20 cellular contexts compared by ENCODE assay signal in genomic region chr4:45629717-45630116, GRCh38.
DNase-seq lines count a peak whose midpoint lies in the region; ATAC-seq and TF ChIP-seq lines count a peak whose summit lies in the region.
"Had no signal": no experiment of that assay in that cellular context is flagged by ENCODE, and none has a peak within 500 bp of the region (broad histone marks: within the 10 kb centered on the region; RNA-seq: fewer than 3 reads in every experiment).

No MANE protein-coding gene starts in this region.

- no peaks in the 10 kb centered on the region for H4K20me1 ChIP-seq in fibroblast of lung (ENCODE audit: control insufficient read depth, extremely low read depth, insufficient read depth, low read length)
- H4K20me1 ChIP-seq: BLaER1 treated with 17β-estradiol and CSF1 and Interleukin-3, amounts not matched to agents 10 nM and 100 nM had no signal

- no peaks in the 10 kb centered on the region for H3K4me1 ChIP-seq in right atrium auricular region
- no peaks in the 10 kb centered on the region for H3K4me1 ChIP-seq in fibroblast of lung (ENCODE audit: control insufficient read depth, extremely low read depth, insufficient read depth, low read length)
- H3K4me1 ChIP-seq in upper lobe of right lung: no peaks in the 10 kb centered on the region
- no peaks in the 10 kb centered on the region for H3K4me1 ChIP-seq in ascending aorta
- H3K4me1 ChIP-seq: BLaER1 treated with 17β-estradiol and CSF1 and Interleukin-3, amounts not matched to agents 10 nM and 100 nM had no signal

- H3K9me3 ChIP-seq in right atrium auricular region (no peaks in the 10 kb centered on the region), fibroblast of lung (ENCODE audit: control insufficient read depth, insufficient read depth, low read depth, low read length) (no peaks in the 10 kb centered on the region), upper lobe of right lung (no peaks in the 10 kb centered on the region), ascending aorta (no peaks in the 10 kb centered on the region)
- H3K9me3 ChIP-seq: BLaER1 treated with 17β-estradiol and CSF1 and Interleukin-3, amounts not matched to agents 10 nM and 100 nM had no signal

- no peak overlapping the region for H3K4me2 ChIP-seq in fibroblast of lung (ENCODE audit: extremely low read depth, insufficient read depth, low read length)
- H3K4me2 ChIP-seq: BLaER1 treated with 17β-estradiol and CSF1 and Interleukin-3, amounts not matched to agents 10 nM and 100 nM had no signal

- no peaks in the 10 kb centered on the region for H3K36me3 ChIP-seq in right atrium auricular region
- no peaks in the 10 kb centered on the region for H3K36me3 ChIP-seq in fibroblast of lung (ENCODE audit: control insufficient read depth, insufficient read depth, low read length)
- no peaks in the 10 kb centered on the region for H3K36me3 ChIP-seq in upper lobe of right lung
- H3K36me3 ChIP-seq in ascending aorta: no peaks in the 10 kb centered on the region
- H3K36me3 ChIP-seq: BLaER1 treated with 17β-estradiol and CSF1 and Interleukin-3, amounts not matched to agents 10 nM and 100 nM had no signal

- no peak for DNase-seq in Right ventricle myocardium inferior (ENCODE audit: missing footprints)
- DNase-seq in right atrium auricular region (ENCODE audit: low spot score): no peak
- peak; percentile 0 to 9 for DNase-seq in fibroblast of lung (ENCODE audit: low read depth in 2 of 2)
- DNase-seq in medulla oblongata (ENCODE audit: extremely low spot score): peak; percentile 77
- DNase-seq in upper lobe of right lung: no peak
- DNase-seq in NCI-H2227 treated with DMSO at 0.1 percent for 48 hours (lab: John Stamatoyannopoulos, UW): no peak
- DNase-seq in EL: no peak
- no peak for DNase-seq in ascending aorta (ENCODE audit: low spot score in 2 of 2)
- DNase-seq: 8988T; DMS79 treated with DMSO at 0.1 percent for 48 hours; GDM1; MV-4-11; NCI-H1417 treated with DMSO at 0.1 percent for 48 hours; NCI-H2029; NCI-H2171; NCI-H446 treated with DMSO at 0.1 percent for 48 hours; NK-92 treated with Interleukin-12 subunit alpha and Interleukin-12 subunit beta, amount 100 ng/mL, for 24 hours had no signal

- H3K9ac ChIP-seq in fibroblast of lung (ENCODE audit: insufficient read depth, low read length): no peak overlapping the region
- H3K9ac ChIP-seq: BLaER1 treated with 17β-estradiol and CSF1 and Interleukin-3, amounts not matched to agents 10 nM and 100 nM had no signal

- no peaks in the 10 kb centered on the region for H3K79me2 ChIP-seq in fibroblast of lung (ENCODE audit: control insufficient read depth, insufficient read depth, low read length)

- intact Hi-C loops in Right ventricle myocardium inferior (cut with DNase I): no loop called here
- intact Hi-C loops in upper lobe of right lung (cut with DNase I): no loop called here
- intact Hi-C loops in ascending aorta (cut with DNase I): no loop called here

- ATAC-seq in Right ventricle myocardium inferior: peak; percentile 23
- ATAC-seq in upper lobe of right lung: peak; percentile 40
- ATAC-seq: GM12878, K562 had no signal

- H2AFZ ChIP-seq in fibroblast of lung (ENCODE audit: low read length): no peak overlapping the region

- TF ChIP-seq CTCF in right atrium auricular region (IDR thresholded peaks at IDR 0.05) (peak in 1 of 2 donors; percentile 23), fibroblast of lung (conservative IDR thresholded peaks at IDR 0.05 in 1 of 2, IDR thresholded peaks at IDR 0.05 in 1 of 2; ENCODE audit: low read depth in 1 of 2, low read length in 2 of 2) (no peak), upper lobe of right lung (IDR thresholded peaks at IDR 0.05) (no peak), ascending aorta (IDR thresholded peaks at IDR 0.05) (no peak)

- no peaks in the 10 kb centered on the region for H3K27me3 ChIP-seq in right atrium auricular region
- no peaks in the 10 kb centered on the region for H3K27me3 ChIP-seq in fibroblast of lung (ENCODE audit: control insufficient read depth, insufficient read depth, low read length)
- H3K27me3 ChIP-seq in upper lobe of right lung: no peaks in the 10 kb centered on the region
- H3K27me3 ChIP-seq in ascending aorta: no peaks in the 10 kb centered on the region
- H3K27me3 ChIP-seq: BLaER1 treated with 17β-estradiol and CSF1 and Interleukin-3, amounts not matched to agents 10 nM and 100 nM had no signal

- H3K4me3 ChIP-seq in right atrium auricular region: no peak overlapping the region
- H3K4me3 ChIP-seq in fibroblast of lung (replicated peaks in 1 of 4; ENCODE audit: control extremely low read depth in 1 of 4, insufficient read depth in 1 of 4, low read depth in 3 of 4, low read length in 4 of 4): no peak overlapping the region
- H3K4me3 ChIP-seq in upper lobe of right lung: no peak overlapping the region
- no peak overlapping the region for H3K4me3 ChIP-seq in ascending aorta
- H3K4me3 ChIP-seq: BLaER1 treated with 17β-estradiol and CSF1 and Interleukin-3, amounts not matched to agents 10 nM and 100 nM; GM12878; K562 had no signal

- H3K27ac ChIP-seq in right atrium auricular region (no peak overlapping the region), fibroblast of lung (ENCODE audit: insufficient read depth, low read length) (no peak overlapping the region), upper lobe of right lung (no peak overlapping the region), ascending aorta (no peak overlapping the region)
- H3K27ac ChIP-seq: BLaER1 treated with 17β-estradiol and CSF1 and Interleukin-3, amounts not matched to agents 10 nM and 100 nM had no signal

Comparison
In these comparisons a context has a peak if more than half of its experiments do, and no peak if none do; other contexts are left out.
1. DNase-seq: peak in fibroblast of lung (2 of 2) and medulla oblongata (single experiment); none in Right ventricle myocardium inferior (single experiment), right atrium auricular region (single experiment), upper lobe of right lung (single experiment), NCI-H2227 treated with DMSO at 0.1 percent for 48 hours (single experiment), EL (single experiment) and ascending aorta (0 of 2).